ENCODE assay signal across 20 cellular contexts in the genomic region with DNA sequence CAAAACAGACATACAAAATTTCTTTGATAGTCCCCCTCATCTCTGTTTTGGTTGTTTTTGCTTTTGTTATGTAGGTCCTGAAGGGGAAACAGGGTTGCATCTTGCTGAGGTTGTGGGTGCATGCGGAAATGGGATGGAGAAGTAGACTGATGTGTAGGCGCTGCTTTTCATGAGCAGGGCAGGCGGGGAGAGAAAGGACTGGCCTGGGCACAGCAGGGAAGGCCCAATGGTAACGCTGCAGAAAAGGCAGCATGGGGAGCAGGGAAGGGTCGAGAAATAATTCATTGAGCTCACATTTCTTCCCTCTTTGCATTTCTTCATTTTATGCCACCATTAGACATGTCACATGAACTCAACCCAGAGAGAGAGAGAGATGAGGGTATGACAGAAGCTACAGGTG.
A peak's percentile ranks its signal among the peaks of the same experiment; 100 is the strongest.
DNase-seq lines count a peak whose midpoint lies in the region; ATAC-seq, FAIRE-seq and TF ChIP-seq lines count a peak whose summit lies in the region.
"Had no signal": no experiment of that assay in that cellular context is flagged by ENCODE, and none has a peak within 500 bp of the region (broad histone marks: within the 10 kb centered on the region; RNA-seq: fewer than 3 reads in every experiment).

No MANE protein-coding gene starts in this region.

- H3K4me1 ChIP-seq in H9 (ENCODE audit: insufficient read depth, low read length), result peaks cover 9% of the 10 kb centered on the region; the same call in 1 of the 2 replicates
- no peaks in the 10 kb centered on the region for H3K4me1 ChIP-seq in astrocyte (ENCODE audit: insufficient read depth, low read length)
- H3K4me1 ChIP-seq in mesenchymal stem cell (ENCODE audit: control insufficient read depth, insufficient read depth, low read depth, low read length), result no peaks in the 10 kb centered on the region

- no peak overlapping the region for H3K4me3 ChIP-seq in astrocyte (ENCODE audit: insufficient read depth, low read depth, low read length)
- H3K4me3 ChIP-seq in mesenchymal stem cell (ENCODE audit: insufficient read depth in 1 of 2, low read depth in 1 of 2, low read length in 2 of 2), result no peak overlapping the region

- H2AK5ac ChIP-seq in H9 (ENCODE audit: insufficient read length, low read length) (no peak overlapping the region), mesenchymal stem cell (ENCODE audit: low read length, severe bottlenecking) (peak overlapping the region; percentile 35)

- no peak overlapping the region for H2BK5ac ChIP-seq in H9 (ENCODE audit: insufficient read length, low read length)
- no peak overlapping the region for H2BK5ac ChIP-seq in mesenchymal stem cell (ENCODE audit: low read depth, low read length, poor library complexity, severe bottlenecking)

- no peaks in the 10 kb centered on the region for H3K36me3 ChIP-seq in astrocyte (ENCODE audit: insufficient read depth, low read length)
- H3K36me3 ChIP-seq in mesenchymal stem cell (ENCODE audit: control insufficient read depth in 1 of 2, insufficient read depth in 2 of 2, low read depth in 1 of 2, low read length in 2 of 2), result no peaks in the 10 kb centered on the region

- H3K79me2 ChIP-seq in H9 (ENCODE audit: insufficient read depth, low read length), result no peaks in the 10 kb centered on the region
- no peaks in the 10 kb centered on the region for H3K79me2 ChIP-seq in astrocyte (ENCODE audit: insufficient read depth, low read length)

- H3K4me3 Mint-ChIP-seq in H9 (no peak overlapping the region), astrocyte (ENCODE audit: unreplicated experiment) (no peak overlapping the region)
- H3K4me3 Mint-ChIP-seq: CD4-positive, alpha-beta T cell; HFFc6 had no signal

- no peak overlapping the region for H3K56ac ChIP-seq in H9 (ENCODE audit: insufficient read length, low read depth, low read length)

- DNase-seq in H9 (no peak), astrocyte (ENCODE audit: low read depth) (no peak), mesenchymal stem cell (no peak), NCI-H1930 (lab: John Stamatoyannopoulos, UW) (no peak), HEK293T (ENCODE audit: extremely low spot score) (no peak), AG20443 (ENCODE audit: low spot score) (no peak)
- DNase-seq: ACHN; AML-193; Calu3; CD4-positive, alpha-beta T cell; DMS79 treated with DMSO at 0.1 percent for 48 hours; GF-D8; GOT3; HCEC 1CT; HFFc6 had no signal

- H4K91ac ChIP-seq in H9 (ENCODE audit: insufficient read length, low read depth, low read length) (no peak overlapping the region), mesenchymal stem cell (ENCODE audit: low read length) (no peak overlapping the region)

- H3K9me3 ChIP-seq in H9 (ENCODE audit: control insufficient read depth, low read depth, low read length) (no peaks in the 10 kb centered on the region), astrocyte (ENCODE audit: insufficient read depth, low read depth, low read length) (no peaks in the 10 kb centered on the region), mesenchymal stem cell (ENCODE audit: control insufficient read depth, low read length) (no peaks in the 10 kb centered on the region)

- TF ChIP-seq CTCF in H9 (conservative IDR thresholded peaks at IDR 0.05) (no peak), astrocyte (IDR thresholded peaks at IDR 0.05; ENCODE audit: insufficient read depth, low read depth, low read length) (no peak)

- no peak overlapping the region for H2AFZ ChIP-seq in H9 (ENCODE audit: low read length)
- no peak overlapping the region for H2AFZ ChIP-seq in astrocyte (ENCODE audit: low read depth, low read length)
- H2AFZ ChIP-seq in mesenchymal stem cell (ENCODE audit: low read depth, low read length), result no peak overlapping the region

- no peak overlapping the region for H4K5ac ChIP-seq in H9 (ENCODE audit: insufficient read length, low read depth, low read length)

- no peak for ATAC-seq in HG03342 (IDR thresholded peaks at IDR 0.05; ENCODE audit: unreplicated experiment)

- H3K4me2 ChIP-seq in H9 (ENCODE audit: insufficient read depth, insufficient read length, low read length) (no peak overlapping the region), astrocyte (ENCODE audit: low read length) (no peak overlapping the region), mesenchymal stem cell (ENCODE audit: low read length, poor library complexity, severe bottlenecking) (no peak overlapping the region)
- H3K4me2 ChIP-seq: KMS-11 had no signal

- H3K27me3 Mint-ChIP-seq in H9 (ENCODE audit: low read depth), result no peaks in the 10 kb centered on the region
- no peaks in the 10 kb centered on the region for H3K27me3 Mint-ChIP-seq in astrocyte (ENCODE audit: low read depth, unreplicated experiment)

- no peaks in the 10 kb centered on the region for H3K27me3 ChIP-seq in H9 (ENCODE audit: insufficient read depth, low read length)
- H3K27me3 ChIP-seq in astrocyte (ENCODE audit: insufficient read depth, low read length), result no peaks in the 10 kb centered on the region
- no peaks in the 10 kb centered on the region for H3K27me3 ChIP-seq in mesenchymal stem cell (ENCODE audit: control insufficient read depth in 1 of 2, insufficient read depth in 1 of 2, low read length in 2 of 2)

- H3K79me1 ChIP-seq in H9 (ENCODE audit: insufficient read depth, low read depth, low read length, poor library complexity, severe bottlenecking) (no peaks in the 10 kb centered on the region), mesenchymal stem cell (replicated peaks; ENCODE audit: low read length, poor library complexity, severe bottlenecking) (no peaks in the 10 kb centered on the region)

- H2BK120ac ChIP-seq in H9 (ENCODE audit: low read depth, low read length, poor library complexity, severe bottlenecking), result peak overlapping the region; percentile 7
- H2BK120ac ChIP-seq in mesenchymal stem cell (ENCODE audit: low read depth, low read length), result no peak overlapping the region

- no peak overlapping the region for H2BK20ac ChIP-seq in H9 (ENCODE audit: low read depth, low read length, poor library complexity, severe bottlenecking)

- H3K27ac ChIP-seq in H9 (ENCODE audit: insufficient read length, low read depth, low read length) (peak overlapping the region; percentile 69), astrocyte (ENCODE audit: low read depth, low read length) (no peak overlapping the region), mesenchymal stem cell (ENCODE audit: low read length, poor library complexity, severe bottlenecking) (no peak overlapping the region)
- H3K27ac ChIP-seq: C4-2B, KMS-11 had no signal

- H3K27ac Mint-ChIP-seq in H9 (peak overlapping the region in 1 of 3 experiments; percentile 41; a peak in 3 of 7 replicates), astrocyte (ENCODE audit: unreplicated experiment) (no peak overlapping the region)
- H3K27ac Mint-ChIP-seq: CD4-positive, alpha-beta T cell; HFFc6 had no signal

- H2BK15ac ChIP-seq in H9 (ENCODE audit: low read depth, low read length), result peak overlapping the region; percentile 86; the same call in 1 of the 2 replicates
- no peak overlapping the region for H2BK15ac ChIP-seq in mesenchymal stem cell (ENCODE audit: low read depth, poor library complexity, severe bottlenecking)

- peak; percentile 68 for FAIRE-seq in astrocyte (lab: Jason Lieb, UNC)
- FAIRE-seq: A204.1, GM19239 had no signal

- H3K36me3 Mint-ChIP-seq in H9 (ENCODE audit: insufficient read depth in 1 of 3, low read depth in 3 of 3) (no peaks in the 10 kb centered on the region), astrocyte (ENCODE audit: low read depth, unreplicated experiment) (no peaks in the 10 kb centered on the region)

- no peak overlapping the region for H3T11ph ChIP-seq in H9 (ENCODE audit: low read length)

- POLR2A ChIA-PET in HEK293T (lab: Yijun Ruan, JAX), result no interaction called here

- H3K4ac ChIP-seq in H9 (ENCODE audit: low read depth, low read length) (no peak overlapping the region), mesenchymal stem cell (ENCODE audit: low read depth in 1 of 2, low read length in 2 of 2) (no peak overlapping the region)

- H3K9me3 Mint-ChIP-seq in H9, result no peaks in the 10 kb centered on the region; a peak in 1 of 5 replicates
- H3K9me3 Mint-ChIP-seq in astrocyte (ENCODE audit: unreplicated experiment), result no peaks in the 10 kb centered on the region
- H3K9me3 Mint-ChIP-seq: CD4-positive, alpha-beta T cell; HFFc6 had no signal

- H4K8ac ChIP-seq in H9 (replicated peaks; ENCODE audit: insufficient read length, low read depth, low read length), result no peak overlapping the region
- no peak overlapping the region for H4K8ac ChIP-seq in mesenchymal stem cell (ENCODE audit: low read length)

- H3K18ac ChIP-seq in H9 (ENCODE audit: insufficient read length, low read depth, low read length) (no peak overlapping the region), mesenchymal stem cell (ENCODE audit: low read depth in 1 of 2, low read length in 2 of 2) (peak overlapping the region in 1 of 2 experiments; percentile 40)

- WGBS in H9 (ENCODE audit: extremely low coverage, insufficient read length, low lambda C conversion rate), result no CpG with 5 or more reads among the region's 5 CpGs
- 94% methylated on average over 3 of the region's 5 CpGs for WGBS in mesenchymal stem cell

- no peak overlapping the region for H3K14ac ChIP-seq in H9 (ENCODE audit: insufficient read depth, low read length)
- H3K14ac ChIP-seq in mesenchymal stem cell (ENCODE audit: low read length in 2 of 2), result no peak overlapping the region

- H2BK12ac ChIP-seq in H9 (ENCODE audit: insufficient read length, low read depth, low read length) (no peak overlapping the region), mesenchymal stem cell (ENCODE audit: low read length in 2 of 2) (no peak overlapping the region)

- H3K4me1 Mint-ChIP-seq in H9 (peaks cover 24 to 31% of the 10 kb centered on the region in 2 experiments), astrocyte (ENCODE audit: low read depth, unreplicated experiment) (peaks cover 12% of the 10 kb centered on the region)

- H3K23me2 ChIP-seq in H9 (ENCODE audit: insufficient read length, low read depth, low read length, poor library complexity, severe bottlenecking), result peaks cover 4% of the 10 kb centered on the region

- CTCF ChIA-PET in HEK293T (lab: Yijun Ruan, JAX), result no interaction called here

- H3K23ac ChIP-seq in H9 (ENCODE audit: insufficient read length, low read depth, low read length) (no peak overlapping the region), mesenchymal stem cell (ENCODE audit: low read length in 2 of 2) (no peak overlapping the region)

- H3K9ac ChIP-seq in H9 (ENCODE audit: extremely low read depth, insufficient read length, low read length), result no peak overlapping the region
- no peak overlapping the region for H3K9ac ChIP-seq in astrocyte (ENCODE audit: low read length)
- no peak overlapping the region for H3K9ac ChIP-seq in mesenchymal stem cell (ENCODE audit: low read length)
- H3K9ac ChIP-seq: KMS-11 had no signal

- H4K20me1 ChIP-seq in H9 (ENCODE audit: control insufficient read depth, insufficient read depth, insufficient read length) (no peaks in the 10 kb centered on the region), astrocyte (ENCODE audit: insufficient read depth, low read length) (no peaks in the 10 kb centered on the region)

TF ChIP-seq in HEK293T, 16 proteins besides CTCF, POLR2A, EP300 and RAD21 (continues in another document):
- no peak for TF ChIP-seq LEF1 (IDR thresholded peaks at IDR 0.05; ENCODE audit: borderline replicate concordance)
- no peak for TF ChIP-seq SP1 (IDR thresholded peaks at IDR 0.05)
- no peak for TF ChIP-seq HDGF (IDR thresholded peaks at IDR 0.05; ENCODE audit: borderline replicate concordance)
- TF ChIP-seq FOXK2 (IDR thresholded peaks at IDR 0.05), result no peak
- TF ChIP-seq ARNT (IDR thresholded peaks at IDR 0.05), result no peak
- TF ChIP-seq BHLHE40 (IDR thresholded peaks at IDR 0.05; ENCODE audit: borderline replicate concordance), result no peak
